27 cellular contexts compared by ENCODE assay signal in the genomic region with DNA sequence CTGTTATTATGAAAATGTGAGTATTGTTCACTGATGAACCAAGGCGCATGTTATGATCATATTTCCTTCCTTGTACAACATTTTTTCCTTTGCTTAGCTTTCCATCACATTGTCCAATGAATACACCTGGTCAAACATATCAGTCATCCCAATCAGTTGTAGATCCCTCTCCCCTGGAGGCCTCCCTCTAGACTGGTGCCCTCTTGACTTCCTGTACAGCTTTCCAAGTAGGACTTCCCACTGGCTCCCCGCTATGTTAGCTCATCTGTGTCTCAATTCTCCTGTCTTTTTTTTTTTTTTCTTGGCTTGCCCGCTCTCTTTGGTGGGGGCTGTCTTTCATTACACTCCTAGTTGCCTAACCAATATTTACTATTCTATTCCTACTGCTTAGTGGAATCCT.
"Had no signal": no experiment of that assay in that cellular context is flagged by ENCODE, and none has a peak within 500 bp of the region (broad histone marks: within the 10 kb centered on the region; RNA-seq: fewer than 3 reads in every experiment).

No MANE protein-coding gene starts in this region.

- H3K4me2 ChIP-seq: hepatocyte, smooth muscle cell had no signal

- ATAC-seq: foreskin keratinocyte; gastroesophageal sphincter; heart left ventricle; left cardiac atrium; left lung; naive thymus-derived CD4-positive, alpha-beta T cell; sciatic nerve; stimulated activated naive CD8-positive, alpha-beta T cell treated with anti-CD3 and anti-CD28 coated beads, Interleukin-15, amount 100 ng/mL, for 72 hours had no signal

- H3K79me2 ChIP-seq: hepatocyte had no signal

- DNase-seq: dermis blood vessel endothelial cell; effector memory CD4-positive, alpha-beta T cell; foreskin keratinocyte; heart left ventricle; left cardiac atrium; left lung; mesenchymal stem cell; midbrain; naive thymus-derived CD4-positive, alpha-beta T cell; nucleus accumbens; stimulated activated CD4-positive, alpha-beta T cell treated with anti-CD3 and anti-CD28 coated beads, Interleukin-12 subunit alpha, Interleukin-12 subunit beta, amount 100 ng/mL, for 4 hours; stimulated activated CD4-positive, alpha-beta T cell treated with anti-CD3 and anti-CD28 coated beads, Interleukin-1b, Interleukin-23, amount 100 ng/mL, for 48 hours; stimulated activated CD4-positive, alpha-beta T cell treated with anti-CD3 and anti-CD28 coated beads, Interleukin-4, amount 100 ng/mL, for 1 hour; stimulated activated CD8-positive, alpha-beta memory T cell treated with anti-CD3 and anti-CD28 coated beads, Interleukin-4, amount 100 ng/mL, for 48 hours; stimulated activated naive CD4-positive, alpha-beta T cell; stimulated activated naive CD8-positive, alpha-beta T cell treated with anti-CD3 and anti-CD28 coated beads, Interleukin-15, amount 100 ng/mL, for 72 hours; trophoblast cell had no signal

- H3K36me3 Mint-ChIP-seq: naive thymus-derived CD4-positive, alpha-beta T cell had no signal

- H3K36me3 ChIP-seq: esophagus muscularis mucosa, gastroesophageal sphincter, heart left ventricle, left lung, prostate gland, right atrium auricular region, suprapubic skin, vagina had no signal

- H3K27me3 ChIP-seq: esophagus muscularis mucosa, gastroesophageal sphincter, heart left ventricle, hepatocyte, left lung, right atrium auricular region, suprapubic skin, vagina had no signal

- H3K4me3 Mint-ChIP-seq: naive thymus-derived CD4-positive, alpha-beta T cell; nephron; stimulated activated naive CD8-positive, alpha-beta T cell treated with anti-CD3 and anti-CD28 coated beads, Interleukin-15, amount 100 ng/mL, for 72 hours had no signal

- H3K27ac Mint-ChIP-seq: naive thymus-derived CD4-positive, alpha-beta T cell; nephron; stimulated activated naive CD8-positive, alpha-beta T cell treated with anti-CD3 and anti-CD28 coated beads, Interleukin-15, amount 100 ng/mL, for 72 hours had no signal

- H3K9me3 Mint-ChIP-seq: nephron; stimulated activated naive CD8-positive, alpha-beta T cell treated with anti-CD3 and anti-CD28 coated beads, Interleukin-15, amount 100 ng/mL, for 72 hours had no signal

- H3K4me1 ChIP-seq: esophagus muscularis mucosa, foreskin keratinocyte, gastroesophageal sphincter, heart left ventricle, left lung, prostate gland, right atrium auricular region, suprapubic skin, vagina had no signal

- H3K4me3 ChIP-seq: esophagus muscularis mucosa, gastroesophageal sphincter, heart left ventricle, hepatocyte, left lung, prostate gland, right atrium auricular region, smooth muscle cell, suprapubic skin, vagina had no signal

- H3K4me1 Mint-ChIP-seq: nephron had no signal

- H2AFZ ChIP-seq: hepatocyte had no signal

- H3K9me3 ChIP-seq: esophagus muscularis mucosa, gastroesophageal sphincter, heart left ventricle, prostate gland, right atrium auricular region, suprapubic skin, vagina had no signal

- H3K27ac ChIP-seq: esophagus muscularis mucosa, foreskin keratinocyte, gastroesophageal sphincter, heart left ventricle, hepatocyte, left lung, prostate gland, right atrium auricular region, suprapubic skin, vagina had no signal
